28 cellular contexts compared by ENCODE assay signal in the genomic region with DNA sequence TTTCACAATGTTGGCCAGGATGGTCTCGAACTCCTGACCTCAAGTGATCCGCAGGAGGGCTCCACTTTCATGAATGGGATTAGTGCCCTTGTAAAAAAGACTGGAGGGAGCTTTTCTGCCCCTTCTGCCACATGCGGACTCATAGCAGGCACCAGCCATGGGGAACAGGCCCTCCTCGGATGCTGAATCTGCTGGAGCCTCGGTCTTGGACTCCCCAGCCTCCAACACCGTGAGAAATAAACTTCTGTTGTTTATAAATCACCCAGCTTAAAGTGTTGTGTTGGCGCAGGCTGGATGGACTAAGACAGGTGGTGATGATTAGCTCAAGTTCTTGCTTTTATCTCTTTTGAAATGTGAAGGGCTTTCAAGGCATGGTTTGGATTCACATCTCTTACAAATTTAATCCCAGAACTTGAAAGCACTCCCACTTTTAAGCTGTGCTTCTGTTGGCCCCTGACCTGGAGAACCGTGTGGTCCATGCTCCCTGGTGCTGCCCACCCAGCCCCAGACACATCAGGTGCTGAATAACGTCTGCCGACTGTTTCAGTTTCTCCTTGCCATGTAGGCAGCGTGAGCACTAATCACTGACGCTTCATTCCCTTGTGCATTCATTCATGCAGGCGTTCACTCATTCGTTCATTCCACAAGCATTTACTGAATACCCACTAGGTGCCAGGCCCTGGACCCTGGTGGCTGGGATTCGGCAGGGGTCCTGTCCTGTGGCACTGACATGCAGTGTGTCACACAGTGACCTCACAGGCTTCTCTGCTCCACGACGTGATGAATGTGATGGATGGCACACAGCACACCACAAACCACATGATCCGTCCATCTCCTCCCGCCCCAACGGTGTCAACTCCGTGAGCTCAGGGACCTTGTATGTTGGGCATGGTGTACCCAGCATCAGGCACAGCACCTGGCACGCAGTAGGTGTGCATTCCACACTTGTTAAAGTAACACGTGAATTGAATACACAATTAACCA. TPM values are rescaled to one million over a fixed set of nuclear protein-coding genes. Genes with fewer than 3 reads are reported as not detected.
A peak's percentile ranks its signal among the peaks of the same experiment; 100 is the strongest.
DNase-seq lines count a peak whose midpoint lies in the region; ATAC-seq, FAIRE-seq and TF ChIP-seq lines count a peak whose summit lies in the region.
"Had no signal": no experiment of that assay in that cellular context is flagged by ENCODE, and none has a peak within 500 bp of the region (broad histone marks: within the 10 kb centered on the region; RNA-seq: fewer than 3 reads in every experiment).

No MANE protein-coding gene starts in this region.

- CTCF ChIA-PET in H1 (lab: Charles Lee; ENCODE audit: partially characterized antibody), result interaction anchor here (0.9 to 1.9 kb wide), 11 partner anchors 9 to 375 kb away, joined by 3 to 7 read pairs (median 3); no protein-coding TSS in a partner anchor

- no peak overlapping the region for H3K9ac ChIP-seq in H1 (replicated peaks in 1 of 4; ENCODE audit: extremely low read depth in 1 of 4, low read depth in 3 of 4, low read length in 3 of 4)
- H3K9ac ChIP-seq: SK-N-SH had no signal

- 0 out of 2 replicates have a peak overlapping the region, but pooled peaks have one; percentile 63 for H2BK12ac ChIP-seq in H1 (ENCODE audit: low read depth, low read length)

- TF ChIP-seq EP300 in H1 (IDR thresholded peaks at IDR 0.05; ENCODE audit: borderline replicate concordance in 1 of 2, low read depth in 2 of 2, low read length in 2 of 2), result no peak

- no peak overlapping the region for H2AFZ ChIP-seq in H1 (ENCODE audit: low read length)

- intact Hi-C loops in CD14-positive monocyte (cut with micrococcal nuclease), result no loop called here
- intact Hi-C loops in tibial artery (cut with DNase I; ENCODE audit: low total_unique reads), result no loop called here

- FAIRE-seq in GM12892 (lab: Jason Lieb, UNC), result peak; percentile 81
- no peak for FAIRE-seq in H1 (lab: Jason Lieb, UNC)
- FAIRE-seq: TTC549 had no signal

- H3K23ac ChIP-seq in H1 (ENCODE audit: insufficient read length), result no peak overlapping the region

- DNase-seq in CD14-positive monocyte (ENCODE audit: low spot score) (no peak), GM12892 (ENCODE audit: insufficient read length) (no peak), NCI-H524 (lab: John Stamatoyannopoulos, UW) (peak; percentile 89 to 93), H1 (ENCODE audit: low read depth in 1 of 2, low spot score in 2 of 2) (no peak), tibial artery (no peak), NCI-H187 (lab: John Stamatoyannopoulos, UW) (no peak)
- DNase-seq: activated CD4-positive, alpha-beta memory T cell treated with anti-CD3 and anti-CD28 coated beads, Interleukin-2, amount 10 ng/mL, durations not matched to agents 7 days and 5 days; activated T-cell treated with anti-CD3 and anti-CD28 coated beads, Interleukin-2, amount 50 U/mL, for 72 hours; BE2C; effector CD4-positive, alpha-beta T cell; heart left ventricle; islet precursor cell; mesenchymal stem cell; NCI-H2081; retina; SK-N-SH; stimulated activated naive CD8-positive, alpha-beta T cell treated with anti-CD3 and anti-CD28 coated beads, Interleukin-15, Interleukin-2, amounts not matched to agents 100 U/mL and 50 U/mL, for 24 hours; upper lobe of left lung had no signal

- TF ChIP-seq CTCF in CD14-positive monocyte (IDR thresholded peaks at IDR 0.05) (no peak), H1 (IDR thresholded peaks at IDR 0.05; ENCODE audit: control extremely low read depth in 1 of 3, insufficient read depth in 1 of 3, low read depth in 1 of 3, low read length in 3 of 3) (no peak), tibial artery (IDR thresholded peaks at IDR 0.05) (no peak)

- H3K14ac ChIP-seq in H1 (ENCODE audit: insufficient read length), result peak overlapping the region; percentile 69

- ATAC-seq in GM21825 (IDR thresholded peaks at IDR 0.05; ENCODE audit: unreplicated experiment) (no peak), HG02938 (IDR thresholded peaks at IDR 0.05; ENCODE audit: unreplicated experiment) (no peak)
- ATAC-seq: activated T-cell treated with anti-CD3 and anti-CD28 coated beads, Interleukin-2, amount 50 U/mL, for 72 hours; heart left ventricle; stimulated activated naive CD8-positive, alpha-beta T cell treated with anti-CD3 and anti-CD28 coated beads, Interleukin-15, Interleukin-2, amounts not matched to agents 100 U/mL and 50 U/mL, for 24 hours had no signal

- H2BK5ac ChIP-seq in H1 (ENCODE audit: low read depth, low read length), result no peak overlapping the region; the same call in 1 of the 2 replicates

- H3K36me3 Mint-ChIP-seq in CD14-positive monocyte, result no peaks in the 10 kb centered on the region

- H2BK15ac ChIP-seq in H1 (ENCODE audit: low read length), result 0 out of 2 replicates have a peak overlapping the region, but pooled peaks have one; percentile 74

- H3K4ac ChIP-seq in H1 (replicated peaks; ENCODE audit: insufficient read length, low read depth, low read length), result no peak overlapping the region

- no peak overlapping the region for H3K4me2 ChIP-seq in H1 (ENCODE audit: insufficient read depth in 1 of 2, low read depth in 2 of 2, low read length in 2 of 2)
- H3K4me2 ChIP-seq: SK-N-SH had no signal

- H3K4me1 ChIP-seq in H1 (replicated peaks in 1 of 4; ENCODE audit: control insufficient read depth in 3 of 4, insufficient read depth in 4 of 4, low read length in 3 of 4) (no peaks in the 10 kb centered on the region), tibial artery (no peaks in the 10 kb centered on the region)
- H3K4me1 ChIP-seq: BE2C had no signal

- 0 out of 2 replicates have a peak overlapping the region, but pooled peaks have one; percentile 10 for H2AK5ac ChIP-seq in H1 (ENCODE audit: low read depth, low read length)

- H4K8ac ChIP-seq in H1 (ENCODE audit: extremely low read depth, insufficient read depth, low read length), result no peak overlapping the region

- H3K27ac Mint-ChIP-seq in CD14-positive monocyte, result peak overlapping the region in 5 of 7 donors; percentile 32 to 89 (median 61)
- H3K27ac Mint-ChIP-seq: activated CD4-positive, alpha-beta memory T cell treated with anti-CD3 and anti-CD28 coated beads, Interleukin-2, amount 10 ng/mL, durations not matched to agents 7 days and 5 days had no signal

- H3K27ac ChIP-seq in H1 (ENCODE audit: low read depth, low read length) (no peak overlapping the region), tibial artery (no peak overlapping the region)
- H3K27ac ChIP-seq: upper lobe of left lung had no signal

- H3K36me3 ChIP-seq in H1 (ENCODE audit: control insufficient read depth in 2 of 4, insufficient read depth in 4 of 4, low read length in 3 of 4) (no peaks in the 10 kb centered on the region; a peak in 1 of 8 replicates), tibial artery (no peaks in the 10 kb centered on the region)
- H3K36me3 ChIP-seq: BE2C, HAP-1, heart left ventricle, Peyer's patch, upper lobe of left lung had no signal

- POLR2A ChIA-PET in H1 (lab: Charles Lee; ENCODE audit: partially characterized antibody), result interaction anchor here (0.8 kb wide), 1 partner anchor 11 kb away, joined by 3 read pairs; no protein-coding TSS in a partner anchor

- TF ChIP-seq POLR2A in GM12892 (IDR thresholded peaks at IDR 0.05; ENCODE audit: low read depth, low read length) (no peak), H1 (IDR thresholded peaks at IDR 0.05; ENCODE audit: control extremely low read depth in 1 of 2, low read depth in 2 of 2, low read length in 2 of 2) (no peak)

- no peaks in the 10 kb centered on the region for H3K79me2 ChIP-seq in H1 (ENCODE audit: control insufficient read depth in 1 of 2, insufficient read depth in 2 of 2, low read length in 2 of 2)

- H3K27me3 ChIP-seq in H1 (replicated peaks in 1 of 4; ENCODE audit: control insufficient read depth in 3 of 4, extremely low read depth in 1 of 4, insufficient read depth in 3 of 4, low read length in 3 of 4), result no peaks in the 10 kb centered on the region
- peaks cover 0 to 11% of the 10 kb centered on the region in 2 donors for H3K27me3 ChIP-seq in tibial artery
- H3K27me3 ChIP-seq: BE2C, heart left ventricle, Peyer's patch, upper lobe of left lung had no signal

- H3K4me3 ChIP-seq in H1 (ENCODE audit: extremely low read depth in 1 of 4, insufficient read depth in 2 of 4, low read depth in 3 of 4, low read length in 4 of 4) (no peak overlapping the region), tibial artery (no peak overlapping the region)
- H3K4me3 ChIP-seq: HAP-1, heart left ventricle, Peyer's patch, upper lobe of left lung had no signal

- H3K4me1 Mint-ChIP-seq in CD14-positive monocyte, result peaks cover 55% of the 10 kb centered on the region
- H3K4me1 Mint-ChIP-seq: neural crest cell had no signal

- 90% methylated on average over 22 of the region's 23 CpGs; no CpG with 5 or more reads in 1 of the 2 experiments for WGBS in H1 (ENCODE audit: extremely low coverage in 1 of 2, insufficient coverage in 1 of 2, insufficient read length in 1 of 2, insufficient replicate concordance in 2 of 2, low coverage in 1 of 2, low lambda C conversion rate in 2 of 2, missing lambda C conversion rate in 1 of 2), 2 experiments

- no peak overlapping the region for H4K5ac ChIP-seq in H1 (ENCODE audit: insufficient read length, low read depth, low read length)

- H2BK120ac ChIP-seq in H1 (replicated peaks; ENCODE audit: low read depth, low read length), result no peak overlapping the region

- no peak overlapping the region for H2BK20ac ChIP-seq in H1 (ENCODE audit: low read length)

- H3K27me3 Mint-ChIP-seq in CD14-positive monocyte (ENCODE audit: low read depth in 3 of 3), result peaks cover 0 to 4% (median 2%) of the 10 kb centered on the region in 3 donors
- H3K27me3 Mint-ChIP-seq: activated CD4-positive, alpha-beta memory T cell treated with anti-CD3 and anti-CD28 coated beads, Interleukin-2, amount 10 ng/mL, durations not matched to agents 7 days and 5 days had no signal

- no peak for TF ChIP-seq RAD21 in H1 (IDR thresholded peaks at IDR 0.05 in 1 of 2, conservative IDR thresholded peaks at IDR 0.05 in 1 of 2; ENCODE audit: low read depth in 2 of 2, low read length in 2 of 2)

- peak overlapping the region in 1 of 2 donors; percentile 46 for H3K4me3 Mint-ChIP-seq in CD14-positive monocyte
- H3K4me3 Mint-ChIP-seq: activated CD4-positive, alpha-beta memory T cell treated with anti-CD3 and anti-CD28 coated beads, Interleukin-2, amount 10 ng/mL, durations not matched to agents 7 days and 5 days; activated T-cell treated with anti-CD3 and anti-CD28 coated beads, Interleukin-2, amount 50 U/mL, for 72 hours; neural crest cell had no signal

- no peaks in the 10 kb centered on the region for H3K9me3 Mint-ChIP-seq in CD14-positive monocyte
- H3K9me3 Mint-ChIP-seq: activated CD4-positive, alpha-beta memory T cell treated with anti-CD3 and anti-CD28 coated beads, Interleukin-2, amount 10 ng/mL, durations not matched to agents 7 days and 5 days; activated T-cell treated with anti-CD3 and anti-CD28 coated beads, Interleukin-2, amount 50 U/mL, for 72 hours; neural crest cell had no signal

- H3K23me2 ChIP-seq in H1 (ENCODE audit: low read depth, low read length), result no peaks in the 10 kb centered on the region

- H3K56ac ChIP-seq in H1 (replicated peaks; ENCODE audit: insufficient read length, low read depth, low read length), result no peak overlapping the region

- no peak overlapping the region; the same call in 1 of the 2 replicates for H3K18ac ChIP-seq in H1 (ENCODE audit: extremely low read depth, low read length)

- no peaks in the 10 kb centered on the region for H3K79me1 ChIP-seq in H1 (ENCODE audit: low read depth, low read length)

- H3K9me3 ChIP-seq in H1 (ENCODE audit: insufficient read depth in 2 of 2, low read depth in 1 of 2, low read length in 1 of 2) (no peaks in the 10 kb centered on the region), tibial artery (no peaks in the 10 kb centered on the region)
- H3K9me3 ChIP-seq: BE2C, HAP-1, heart left ventricle, Peyer's patch, SK-N-SH, upper lobe of left lung had no signal

- H4K91ac ChIP-seq in H1 (replicated peaks; ENCODE audit: insufficient read length, low read length), result peak overlapping the region; percentile 77

- no peaks in the 10 kb centered on the region for H4K20me1 ChIP-seq in H1 (replicated peaks in 1 of 2; ENCODE audit: control insufficient read depth in 1 of 2, insufficient read depth in 2 of 2, low read length in 2 of 2)

RNA-seq across cellular contexts. Expression of gene CIBAR2, which starts 8.9 kb away (rescaled TPM):
- polyA plus RNA-seq in CD14-positive monocyte (not detected), H1 (2011; rRNA removed) (0.06 and 0.18 TPM in 2 replicates)
- not detected for polyA plus RNA-seq in GM12892 (2012; ENCODE audit: missing spikeins)
- total RNA-seq in H1 (2021; fragmentation: NEBNext Ultra II Directional; extraction: Animal tissue kit (Norgen Biotek cat#: 25700)), result not detected in 2 replicates
- polyA plus RNA-seq in H1 (2011; cell fraction: cytosol; rRNA removed), result 0.12 TPM
- polyA plus RNA-seq in H1 (2011; cell fraction: nucleus; rRNA removed), result 0.23 TPM
- polyA plus RNA-seq in H1 (2012, experiment 1 of 2), result 0.15 to 0.29 TPM in 2 of 4 replicates, not detected in the others
- polyA plus RNA-seq in H1 (2012, experiment 2 of 2), result 0.42 TPM
- 0.06 TPM for polyA plus RNA-seq in H1 (2013, experiment 1 of 2)
- polyA plus RNA-seq in H1 (2013, experiment 2 of 2), result 0.02 TPM
- 0.17 TPM in 1 of 2 replicates, not detected in the other for polyA minus RNA-seq in H1 (2011; rRNA and poly(A)+ RNA removed)
- not detected for polyA minus RNA-seq in H1 (2011; cell fraction: cytosol; rRNA and poly(A)+ RNA removed)
- polyA minus RNA-seq in H1 (2011; cell fraction: nucleus; rRNA and poly(A)+ RNA removed), result not detected
- total RNA-seq: activated CD4-positive, alpha-beta memory T cell treated with anti-CD3 and anti-CD28 coated beads, Interleukin-2, amount 10 ng/mL, durations not matched to agents 7 days and 5 days; activated T-cell treated with anti-CD3 and anti-CD28 coated beads, Interleukin-2, amount 50 U/mL, for 72 hours; cardiac septum; heart left ventricle; HT1080; MCF 10A; neural crest cell; Peyer's patch had no signal
- polyA plus RNA-seq: adipose tissue, heart left ventricle had no signal

Comparison
In these comparisons a context has a peak if more than half of its experiments do, and no peak if none do; other contexts are left out.
1. DNase-seq: peak in NCI-H524 (2 of 2); none in CD14-positive monocyte (single experiment), GM12892 (single experiment), H1 (0 of 2), tibial artery (0 of 2) and NCI-H187 (0 of 2).